ENCODE assay signal across 8 cellular contexts in the genomic region with DNA sequence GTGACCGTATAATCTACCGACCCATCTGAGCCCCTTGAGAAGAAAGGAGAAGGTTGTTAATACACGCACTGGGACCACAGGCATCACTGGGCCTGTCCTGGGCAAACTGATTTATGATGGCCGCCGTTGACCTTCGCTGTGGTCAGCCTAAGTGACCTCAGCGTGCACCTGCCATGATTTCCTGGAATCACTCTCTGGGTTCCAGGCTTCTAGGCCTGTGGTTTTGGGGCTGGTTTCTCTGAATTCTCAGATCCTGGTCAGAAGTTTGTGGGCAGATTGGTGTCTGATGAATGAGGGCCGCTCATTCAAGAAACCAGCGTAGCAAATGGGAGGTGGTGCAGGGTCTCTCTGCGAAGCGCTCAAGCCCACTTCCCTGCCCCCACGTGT.
DNase-seq lines count a peak whose midpoint lies in the region; ATAC-seq and TF ChIP-seq lines count a peak whose summit lies in the region.

No MANE protein-coding gene starts in this region.

- peak overlapping the region; percentile 91 for H3K27ac ChIP-seq in foreskin keratinocyte

- TF ChIP-seq CTCF in foreskin keratinocyte (conservative IDR thresholded peaks at IDR 0.05): no peak

- no peaks in the 10 kb centered on the region for H3K9me3 Mint-ChIP-seq in activated CD4-positive, alpha-beta memory T cell treated with anti-CD3 and anti-CD28 coated beads for 36 hours
- H3K9me3 Mint-ChIP-seq in stimulated activated naive CD8-positive, alpha-beta T cell treated with anti-CD3 and anti-CD28 coated beads, Interleukin-15, Interleukin-2, amounts not matched to agents 100 ng/mL and 50 ng/mL, for 24 hours: no peaks in the 10 kb centered on the region

- peaks cover 24% of the 10 kb centered on the region for H3K4me1 Mint-ChIP-seq in activated CD4-positive, alpha-beta memory T cell treated with anti-CD3 and anti-CD28 coated beads for 36 hours (ENCODE audit: low read depth)
- peaks cover 32% of the 10 kb centered on the region for H3K4me1 Mint-ChIP-seq in stimulated activated naive CD8-positive, alpha-beta T cell treated with anti-CD3 and anti-CD28 coated beads, Interleukin-15, Interleukin-2, amounts not matched to agents 100 ng/mL and 50 ng/mL, for 24 hours (ENCODE audit: low read depth)

- POLR2A ChIA-PET in activated CD4-positive, alpha-beta memory T cell treated with anti-CD3 and anti-CD28 coated beads for 36 hours (lab: Charles Lee): no interaction called here

- intact Hi-C loops in activated CD4-positive, alpha-beta memory T cell treated with anti-CD3 and anti-CD28 coated beads for 36 hours (cut with micrococcal nuclease): no loop called here

- ATAC-seq in foreskin keratinocyte (no peak), GM19324 (IDR thresholded peaks at IDR 0.05; ENCODE audit: low FRiP score, unreplicated experiment) (no peak), GM21381 (IDR thresholded peaks at IDR 0.05; ENCODE audit: unreplicated experiment) (no peak), GM18520 (IDR thresholded peaks at IDR 0.05; ENCODE audit: unreplicated experiment) (no peak)

- peak overlapping the region; percentile 71 for H3K27ac Mint-ChIP-seq in activated CD4-positive, alpha-beta memory T cell treated with anti-CD3 and anti-CD28 coated beads for 36 hours
- peak overlapping the region; percentile 84 for H3K27ac Mint-ChIP-seq in stimulated activated naive CD8-positive, alpha-beta T cell treated with anti-CD3 and anti-CD28 coated beads, Interleukin-15, Interleukin-2, amounts not matched to agents 100 ng/mL and 50 ng/mL, for 24 hours

- H3K4me1 ChIP-seq in foreskin keratinocyte: peaks cover 11% of the 10 kb centered on the region

- DNase-seq in activated naive CD4-positive, alpha-beta T cell treated with Interleukin-2 at 50 U/mL for 16 hours: peak; percentile 12
- no peak for DNase-seq in activated naive CD4-positive, alpha-beta T cell (lab: John Stamatoyannopoulos, UW)
- DNase-seq in activated CD4-positive, alpha-beta memory T cell treated with anti-CD3 and anti-CD28 coated beads for 36 hours: peak; percentile 64
- DNase-seq in foreskin keratinocyte: no peak

- CTCF ChIA-PET in activated CD4-positive, alpha-beta memory T cell treated with anti-CD3 and anti-CD28 coated beads for 36 hours (lab: Charles Lee): no interaction called here

- H3K36me3 Mint-ChIP-seq in activated CD4-positive, alpha-beta memory T cell treated with anti-CD3 and anti-CD28 coated beads for 36 hours: no peaks in the 10 kb centered on the region
- no peaks in the 10 kb centered on the region for H3K36me3 Mint-ChIP-seq in stimulated activated naive CD8-positive, alpha-beta T cell treated with anti-CD3 and anti-CD28 coated beads, Interleukin-15, Interleukin-2, amounts not matched to agents 100 ng/mL and 50 ng/mL, for 24 hours (ENCODE audit: low read depth)

- peaks cover 4% of the 10 kb centered on the region for H3K27me3 Mint-ChIP-seq in activated CD4-positive, alpha-beta memory T cell treated with anti-CD3 and anti-CD28 coated beads for 36 hours
- peaks cover 4% of the 10 kb centered on the region for H3K27me3 Mint-ChIP-seq in stimulated activated naive CD8-positive, alpha-beta T cell treated with anti-CD3 and anti-CD28 coated beads, Interleukin-15, Interleukin-2, amounts not matched to agents 100 ng/mL and 50 ng/mL, for 24 hours

- H3K4me3 Mint-ChIP-seq in activated CD4-positive, alpha-beta memory T cell treated with anti-CD3 and anti-CD28 coated beads for 36 hours: peak overlapping the region; percentile 64
- peak overlapping the region; percentile 53 for H3K4me3 Mint-ChIP-seq in stimulated activated naive CD8-positive, alpha-beta T cell treated with anti-CD3 and anti-CD28 coated beads, Interleukin-15, Interleukin-2, amounts not matched to agents 100 ng/mL and 50 ng/mL, for 24 hours

- no peaks in the 10 kb centered on the region for H3K27me3 ChIP-seq in foreskin keratinocyte

Comparison
In these comparisons a context has a peak if more than half of its experiments do, and no peak if none do; other contexts are left out.
1. DNase-seq: peak in activated naive CD4-positive, alpha-beta T cell treated with Interleukin-2 at 50 U/mL for 16 hours (single experiment) and activated CD4-positive, alpha-beta memory T cell treated with anti-CD3 and anti-CD28 coated beads for 36 hours (single experiment); none in activated naive CD4-positive, alpha-beta T cell (0 of 4) and foreskin keratinocyte (0 of 2).